Comparison of ENCODE assay signal across 17 cellular contexts in the genomic region with DNA sequence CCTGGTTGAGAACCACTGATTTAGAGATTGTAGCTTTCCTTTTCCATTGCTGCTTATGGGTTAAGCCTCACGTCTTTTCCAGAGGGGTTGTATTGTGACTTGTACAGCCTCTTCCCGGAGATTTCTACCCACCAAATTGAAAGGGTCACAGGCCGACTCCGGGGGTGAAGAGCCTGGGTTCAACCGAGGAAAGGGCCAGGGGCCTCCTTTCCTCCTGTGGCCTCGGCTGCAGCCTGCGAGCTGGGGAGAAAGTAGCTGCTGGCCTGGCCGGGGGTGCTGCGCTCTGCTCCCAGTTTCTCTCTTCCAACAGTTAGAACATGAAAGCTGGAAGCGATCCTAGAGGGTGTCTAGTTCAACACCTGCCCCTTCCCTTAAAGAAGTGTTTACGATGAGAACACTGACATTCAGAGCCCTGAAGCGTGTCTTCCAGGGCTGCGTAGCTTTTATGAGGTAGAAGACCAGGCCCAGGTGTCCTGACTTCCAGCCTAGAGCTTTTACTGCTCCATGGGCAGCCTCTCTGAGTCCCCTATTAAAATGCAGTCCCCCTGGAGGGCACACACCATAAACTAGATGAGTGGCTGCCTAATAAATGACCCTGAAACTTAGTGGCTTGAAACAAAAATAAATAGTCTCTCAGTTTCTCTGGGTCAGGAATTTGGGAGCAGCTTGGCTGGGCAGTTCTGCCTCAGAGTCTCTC. TPM values are rescaled to one million over a fixed set of nuclear protein-coding genes. Genes with fewer than 3 reads are reported as not detected.
A peak's percentile ranks its signal among the peaks of the same experiment; 100 is the strongest.
DNase-seq lines count a peak whose midpoint lies in the region; ATAC-seq and TF ChIP-seq lines count a peak whose summit lies in the region.
"Had no signal": no experiment of that assay in that cellular context is flagged by ENCODE, and none has a peak within 500 bp of the region (broad histone marks: within the 10 kb centered on the region; RNA-seq: fewer than 3 reads in every experiment).

No MANE protein-coding gene starts in this region.

- no peak overlapping the region for H3K27ac Mint-ChIP-seq in CD4-positive, alpha-beta T cell
- H3K27ac Mint-ChIP-seq in chondrocyte (ENCODE audit: unreplicated experiment), result no peak overlapping the region
- H3K27ac Mint-ChIP-seq: activated naive CD4-positive, alpha-beta T cell treated with anti-CD3 and anti-CD28 coated beads, Interleukin-2, amount 50 U/mL, for 72 hours; T-helper 17 cell had no signal

- H2BK15ac ChIP-seq in mesendoderm (replicated peaks; ENCODE audit: low read depth), result no peak overlapping the region

- H4K8ac ChIP-seq in mesendoderm (ENCODE audit: low read depth, low read length), result no peak overlapping the region

- CTCF ChIA-PET in CD4-positive, alpha-beta T cell (lab: Charles Lee), result interaction anchor here (0.6 to 2.4 kb wide), 27 partner anchors 10 to 1475 kb away, joined by 3 to 33 read pairs (median 4); a partner anchor contains a TSS

- H3K27me3 Mint-ChIP-seq in CD4-positive, alpha-beta T cell, result no peaks in the 10 kb centered on the region
- H3K27me3 Mint-ChIP-seq in chondrocyte (ENCODE audit: low read depth), result peaks cover 10% of the 10 kb centered on the region
- H3K27me3 Mint-ChIP-seq: T-helper 17 cell had no signal

- no peak for ATAC-seq in CD4-positive, alpha-beta T cell (ENCODE audit: poor library complexity)
- ATAC-seq in HG03378 (IDR thresholded peaks at IDR 0.05; ENCODE audit: unreplicated experiment), result no peak

- H3K4me1 Mint-ChIP-seq in CD4-positive, alpha-beta T cell (ENCODE audit: low read depth), result no peaks in the 10 kb centered on the region
- H3K4me1 Mint-ChIP-seq in chondrocyte (ENCODE audit: low read depth), result peaks cover 12% of the 10 kb centered on the region

- H4K5ac ChIP-seq in mesendoderm (ENCODE audit: low read length), result no peak overlapping the region

- H3K9ac ChIP-seq in mesendoderm (ENCODE audit: low read length), result no peak overlapping the region

- H2AK5ac ChIP-seq in mesendoderm (ENCODE audit: low read length), result no peak overlapping the region

- DNase-seq in CD4-positive, alpha-beta T cell, result no peak
- DNase-seq in Caki2 (ENCODE audit: low read depth) (peak; percentile 63), mesendoderm (no peak), G401 (ENCODE audit: low spot score) (no peak), chondrocyte (ENCODE audit: low spot score) (no peak)
- DNase-seq: glutamatergic neuron, spleen had no signal

- H3K79me2 ChIP-seq in mesendoderm (ENCODE audit: control insufficient read depth, insufficient read depth, low read length), result no peaks in the 10 kb centered on the region

- no peaks in the 10 kb centered on the region for H3K9me3 Mint-ChIP-seq in CD4-positive, alpha-beta T cell
- no peaks in the 10 kb centered on the region for H3K9me3 Mint-ChIP-seq in chondrocyte (ENCODE audit: low read depth)
- H3K9me3 Mint-ChIP-seq: activated naive CD4-positive, alpha-beta T cell treated with anti-CD3 and anti-CD28 coated beads, Interleukin-2, amount 50 U/mL, for 72 hours had no signal

- H3K4me3 Mint-ChIP-seq in CD4-positive, alpha-beta T cell, result peak overlapping the region; percentile 95
- no peak overlapping the region for H3K4me3 Mint-ChIP-seq in chondrocyte (ENCODE audit: unreplicated experiment)

- WGBS in mesendoderm (ENCODE audit: extremely low coverage, insufficient coverage, low lambda C conversion rate), result no CpG with 5 or more reads among the region's 13 CpGs

- H3K9me3 ChIP-seq in CD4-positive, alpha-beta T cell (ENCODE audit: control insufficient read depth, low read length), result no peaks in the 10 kb centered on the region
- H3K9me3 ChIP-seq: colonic mucosa, mucosa of descending colon, neutrophil, spleen, stomach, upper lobe of left lung had no signal

- no peak overlapping the region for H3K4me2 ChIP-seq in mesendoderm (ENCODE audit: low read length)

- no peak overlapping the region for H3K4me3 ChIP-seq in mesendoderm (ENCODE audit: low read length)
- H3K4me3 ChIP-seq: mucosa of descending colon had no signal

- H3K27ac ChIP-seq in CD4-positive, alpha-beta T cell (ENCODE audit: low read depth, low read length), result no peak overlapping the region
- H3K27ac ChIP-seq in VCaP (peak overlapping the region; percentile 49), mesendoderm (ENCODE audit: low read depth, low read length) (no peak overlapping the region)
- H3K27ac ChIP-seq: colonic mucosa, neutrophil, WERI-Rb-1 had no signal

- H3K4me1 ChIP-seq in mesendoderm (ENCODE audit: control insufficient read depth, low read depth, low read length), result no peaks in the 10 kb centered on the region
- H3K4me1 ChIP-seq: colonic mucosa had no signal

- no peak overlapping the region for H3K18ac ChIP-seq in mesendoderm (ENCODE audit: low read length)

- no peaks in the 10 kb centered on the region for H3K36me3 ChIP-seq in mesendoderm (ENCODE audit: control insufficient read depth, insufficient read depth, low read length)
- H3K36me3 ChIP-seq: colonic mucosa, neutrophil, spleen, stomach, upper lobe of left lung, WERI-Rb-1 had no signal

- no peaks in the 10 kb centered on the region for H3K79me1 ChIP-seq in mesendoderm (ENCODE audit: low read length)

- H2BK5ac ChIP-seq in mesendoderm (ENCODE audit: low read length), result no peak overlapping the region

- in situ Hi-C loops in Caki2 (cut with HindIII; ENCODE audit: low pct_unique_long_range_greater_than_20kb, low sequenced_read_pairs), result no loop called here
- in situ Hi-C loops in G401 (cut with HindIII; ENCODE audit: low sequenced_read_pairs), result no loop called here

- H3K27me3 ChIP-seq in CD4-positive, alpha-beta T cell (ENCODE audit: control insufficient read depth, insufficient read depth, low read length), result no peaks in the 10 kb centered on the region
- H3K27me3 ChIP-seq in mesendoderm (ENCODE audit: insufficient read depth, low read length, poor library complexity), result no peaks in the 10 kb centered on the region
- H3K27me3 ChIP-seq: colonic mucosa, spleen, stomach, upper lobe of left lung had no signal

- peak overlapping the region; percentile 31 for H3K23ac ChIP-seq in mesendoderm (ENCODE audit: low read length)

- no peak for TF ChIP-seq CTCF in CD4-positive, alpha-beta T cell (IDR thresholded peaks at IDR 0.05)
- TF ChIP-seq CTCF in VCaP (conservative IDR thresholded peaks at IDR 0.05) (no peak), chondrocyte (IDR thresholded peaks at IDR 0.05) (no peak)

- H3K4ac ChIP-seq in mesendoderm (ENCODE audit: low read depth, low read length), result no peak overlapping the region

- POLR2A ChIA-PET in CD4-positive, alpha-beta T cell (lab: Charles Lee), result interaction anchor here (0.8 to 1.6 kb wide), 4 partner anchors 57 to 417 kb away, joined by 3 to 10 read pairs (median 6); a partner anchor contains a TSS

- no peak overlapping the region for H2BK120ac ChIP-seq in mesendoderm (ENCODE audit: low read depth, low read length)

- H3K36me3 Mint-ChIP-seq in CD4-positive, alpha-beta T cell (ENCODE audit: low read depth), result no peaks in the 10 kb centered on the region
- H3K36me3 Mint-ChIP-seq in chondrocyte (ENCODE audit: low read depth), result no peaks in the 10 kb centered on the region
- H3K36me3 Mint-ChIP-seq: activated naive CD4-positive, alpha-beta T cell treated with anti-CD3 and anti-CD28 coated beads, Interleukin-2, amount 50 U/mL, for 72 hours had no signal

- no peak overlapping the region for H3K56ac ChIP-seq in mesendoderm (ENCODE audit: low read length)

- intact Hi-C loops in CD4-positive, alpha-beta T cell (cut with DNase I, micrococcal nuclease), result loop anchor here in 1 of 2 experiments (10.0 kb wide), 1 partner anchor 1649 kb away; no protein-coding TSS in a partner anchor

RNA-seq across cellular contexts. Expression of a gene that starts 56.9 kb away (rescaled TPM):
- total RNA-seq in CD4-positive, alpha-beta T cell, result 1 to 10 TPM; 1.2 to 1.4 TPM
- 1.7 and 1.9 TPM in 2 replicates for total RNA-seq in Caki2 (2014; rRNA removed; shearing (Covaris generic); ENCODE audit: low replicate concordance)
- 2.3 TPM for polyA plus RNA-seq in mesendoderm (2013, experiment 1 of 2)
- polyA plus RNA-seq in mesendoderm (2013, experiment 2 of 2), result 2.0 TPM
- 2.3 and 5.2 TPM in 2 replicates for total RNA-seq in G401 (2014; rRNA removed; shearing (Covaris generic))
- 0.48 to 0.79 TPM (median 0.65 TPM) in 3 replicates for total RNA-seq in chondrocyte
